In the genomic region with DNA sequence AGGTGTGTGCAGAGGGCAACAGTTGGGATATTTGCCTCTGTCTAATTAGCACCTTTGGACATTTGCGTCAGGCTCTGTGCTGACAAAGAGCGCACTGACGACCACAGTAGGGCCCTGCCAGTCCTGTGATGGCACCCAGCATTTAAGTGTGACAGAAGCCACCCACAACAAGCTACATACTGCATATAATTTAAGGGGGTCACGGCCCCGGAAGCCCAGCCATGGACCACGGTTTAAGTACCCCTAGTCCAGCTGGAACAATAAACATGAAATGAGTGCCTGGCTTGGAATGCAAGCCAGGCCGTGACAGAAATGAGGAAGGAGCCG, we compare ENCODE assay signal across 8 cellular contexts. TPM values are rescaled to one million over a fixed set of nuclear protein-coding genes. Genes with fewer than 3 reads are reported as not detected.
A peak's percentile ranks its signal among the peaks of the same experiment; 100 is the strongest.
DNase-seq lines count a peak whose midpoint lies in the region; ATAC-seq and TF ChIP-seq lines count a peak whose summit lies in the region.

No MANE protein-coding gene starts in this region.

- BruUV-seq in PC-3 (replicated peaks; lab: Mats Ljungman, UMichigan): TSS peak; percentile 96

- H3K9me3 Mint-ChIP-seq in CD14-positive monocyte: peaks cover 0 to 7% (median 2%) of the 10 kb centered on the region in 7 donors
- no peaks in the 10 kb centered on the region for H3K9me3 Mint-ChIP-seq in effector memory CD8-positive, alpha-beta T cell
- H3K9me3 Mint-ChIP-seq in natural killer cell treated with Interleukin-12 subunit alpha and Interleukin-12 subunit beta and Interleukin-15 and Interleukin-18, amount 100 ng/mL, for 72 hours: no peaks in the 10 kb centered on the region

- DNase-seq in CD14-positive monocyte (ENCODE audit: low spot score): no peak
- no peak for DNase-seq in PC-3
- peak in 1 of 3 experiments; percentile 32 for DNase-seq in effector memory CD8-positive, alpha-beta T cell
- DNase-seq in natural killer cell treated with Interleukin-12 subunit alpha and Interleukin-12 subunit beta and Interleukin-15 and Interleukin-18, amount 100 ng/mL, for 72 hours (ENCODE audit: low spot score): no peak
- DNase-seq in NCI-H526 treated with DMSO at 0.1 percent for 48 hours (lab: John Stamatoyannopoulos, UW): no peak
- no peak for DNase-seq in NCI-H1436 treated with DMSO at 0.1 percent for 48 hours (lab: John Stamatoyannopoulos, UW)
- no peak for DNase-seq in putamen (ENCODE audit: low spot score)

- H3K36me3 Mint-ChIP-seq in CD14-positive monocyte: peaks cover 2 to 7% of the 10 kb centered on the region in 2 donors
- H3K36me3 Mint-ChIP-seq in effector memory CD8-positive, alpha-beta T cell (ENCODE audit: insufficient read depth): peaks cover 24% of the 10 kb centered on the region
- no peaks in the 10 kb centered on the region for H3K36me3 Mint-ChIP-seq in natural killer cell treated with Interleukin-12 subunit alpha and Interleukin-12 subunit beta and Interleukin-15 and Interleukin-18, amount 100 ng/mL, for 72 hours

- ATAC-seq in GM21717 (IDR thresholded peaks at IDR 0.05; ENCODE audit: unreplicated experiment): peak; percentile 11
- ATAC-seq in PC-3: no peak
- peak; percentile 23 for ATAC-seq in effector memory CD8-positive, alpha-beta T cell (replicated peaks)
- ATAC-seq in natural killer cell treated with Interleukin-12 subunit alpha and Interleukin-12 subunit beta and Interleukin-15 and Interleukin-18, amount 100 ng/mL, for 72 hours: peak in 1 of 2 donors; percentile 15

- no peaks in the 10 kb centered on the region for H3K9me3 ChIP-seq in PC-3 (ENCODE audit: low read length)

- peak overlapping the region; percentile 84 for H3K27ac ChIP-seq in PC-3 (ENCODE audit: low read length)

- H3K27me3 ChIP-seq in PC-3 (ENCODE audit: low read length): no peaks in the 10 kb centered on the region

- peak overlapping the region; percentile 97 for H3K9ac ChIP-seq in PC-3 (ENCODE audit: low read length)

- no peaks in the 10 kb centered on the region for H3K9me2 ChIP-seq in PC-3 (replicated peaks; ENCODE audit: low read length)

- CTCF ChIA-PET in PC-3 (lab: Charles Lee): no interaction called here

- POLR2A ChIA-PET in PC-3 (lab: Charles Lee; ENCODE audit: unreplicated experiment): no interaction called here

- H3K4me1 ChIP-seq in PC-3 (ENCODE audit: insufficient read depth, low read length): peaks cover 9% of the 10 kb centered on the region

- peaks cover 24% of the 10 kb centered on the region for H3K4me1 Mint-ChIP-seq in CD14-positive monocyte
- peaks cover 13 to 24% of the 10 kb centered on the region in 2 donors for H3K4me1 Mint-ChIP-seq in effector memory CD8-positive, alpha-beta T cell (ENCODE audit: low read depth in 2 of 2)
- H3K4me1 Mint-ChIP-seq in natural killer cell treated with Interleukin-12 subunit alpha and Interleukin-12 subunit beta and Interleukin-15 and Interleukin-18, amount 100 ng/mL, for 72 hours (ENCODE audit: low read depth in 2 of 2): peaks cover 18 to 22% of the 10 kb centered on the region in 2 donors

- H3F3A ChIP-seq in PC-3 (ENCODE audit: low read length, unreplicated experiment): no peaks in the 10 kb centered on the region

- H3K4me3 ChIP-seq in PC-3 (ENCODE audit: low read length): peak overlapping the region; percentile 93

- H2AFZ ChIP-seq in PC-3 (ENCODE audit: low read length): peak overlapping the region; percentile 40

- no peaks in the 10 kb centered on the region for H3K36me3 ChIP-seq in PC-3 (ENCODE audit: low read depth, low read length)

- no peak for TF ChIP-seq CTCF in CD14-positive monocyte (IDR thresholded peaks at IDR 0.05)
- TF ChIP-seq CTCF in PC-3 (conservative IDR thresholded peaks at IDR 0.05; ENCODE audit: low read depth, low read length): no peak

- H3K27me3 Mint-ChIP-seq in CD14-positive monocyte (ENCODE audit: low read depth in 3 of 3): peaks cover 32 to 41% (median 39%) of the 10 kb centered on the region in 3 donors
- peaks cover 32 to 45% of the 10 kb centered on the region in 2 donors for H3K27me3 Mint-ChIP-seq in effector memory CD8-positive, alpha-beta T cell
- H3K27me3 Mint-ChIP-seq in natural killer cell treated with Interleukin-12 subunit alpha and Interleukin-12 subunit beta and Interleukin-15 and Interleukin-18, amount 100 ng/mL, for 72 hours: peaks cover 15 to 29% of the 10 kb centered on the region in 2 donors

- peak overlapping the region; percentile 98 to 100 (median 100) for H3K27ac Mint-ChIP-seq in CD14-positive monocyte
- H3K27ac Mint-ChIP-seq in effector memory CD8-positive, alpha-beta T cell: peak overlapping the region; percentile 97 to 99
- H3K27ac Mint-ChIP-seq in natural killer cell treated with Interleukin-12 subunit alpha and Interleukin-12 subunit beta and Interleukin-15 and Interleukin-18, amount 100 ng/mL, for 72 hours: peak overlapping the region; percentile 98 to 100

- H3K4me2 ChIP-seq in PC-3 (ENCODE audit: low read length): peak overlapping the region; percentile 97

- no peaks in the 10 kb centered on the region for H4K20me1 ChIP-seq in PC-3 (ENCODE audit: low read length)

- peak overlapping the region; percentile 88 to 98 for H3K4me3 Mint-ChIP-seq in CD14-positive monocyte
- H3K4me3 Mint-ChIP-seq in effector memory CD8-positive, alpha-beta T cell: peak overlapping the region; percentile 84 to 94
- H3K4me3 Mint-ChIP-seq in natural killer cell treated with Interleukin-12 subunit alpha and Interleukin-12 subunit beta and Interleukin-15 and Interleukin-18, amount 100 ng/mL, for 72 hours: peak overlapping the region; percentile 99

- H3K79me2 ChIP-seq in PC-3 (ENCODE audit: low read length): peaks cover 12% of the 10 kb centered on the region

- intact Hi-C loops in CD14-positive monocyte (cut with micrococcal nuclease): loop anchor here (5.0 to 10.0 kb wide), 3 partner anchors 70 to 183 kb away; partner anchors contain the start of gene PPP2R5C (in 2 of the 2)
- intact Hi-C loops in PC-3 (cut with micrococcal nuclease): no loop called here

RNA-seq across cellular contexts. Expression of gene DYNC1H1, which starts 16.8 kb away (rescaled TPM):
- polyA plus RNA-seq in CD14-positive monocyte: 10 to 100 TPM; 14.7 to 23.6 TPM
- 606 and 701 TPM in 2 replicates for total RNA-seq in PC-3 (2014; rRNA removed)
- total RNA-seq in natural killer cell treated with Interleukin-12 subunit alpha and Interleukin-12 subunit beta and Interleukin-15 and Interleukin-18, amount 100 ng/mL, for 72 hours: 100 to 1,000 TPM; 322 to 415 TPM
